Comparison of ENCODE assay signal across 1 cellular context in the genomic region with DNA sequence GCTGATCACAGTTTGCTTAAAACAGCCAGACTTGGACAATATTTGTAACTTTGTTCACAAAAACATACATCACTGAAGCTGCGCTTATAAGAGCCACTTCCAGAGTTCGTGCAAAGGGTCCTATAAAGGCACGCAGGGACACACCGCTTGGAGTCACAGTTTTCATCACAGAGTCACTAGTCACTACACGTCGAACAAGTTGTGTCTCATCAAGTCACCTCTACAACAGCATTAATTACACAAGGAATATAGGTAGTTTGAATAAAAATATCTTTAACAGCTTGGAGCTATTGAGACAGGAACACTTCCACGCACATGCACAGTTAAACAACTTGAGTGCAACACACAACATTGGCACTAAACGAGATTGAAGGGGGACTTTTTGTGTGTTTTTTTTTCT.
TF ChIP-seq lines count a peak whose summit lies in the region.

No MANE protein-coding gene starts in this region.

TF ChIP-seq in GM23338, 12 proteins besides CTCF, POLR2A, EP300 and RAD21:
- no peak for TF ChIP-seq NANOG (IDR thresholded peaks at IDR 0.05; ENCODE audit: borderline replicate concordance)
- TF ChIP-seq CREB1 (CRISPR knock-in tag; IDR thresholded peaks at IDR 0.05; ENCODE audit: low read depth): no peak
- TF ChIP-seq, protein P1, sequence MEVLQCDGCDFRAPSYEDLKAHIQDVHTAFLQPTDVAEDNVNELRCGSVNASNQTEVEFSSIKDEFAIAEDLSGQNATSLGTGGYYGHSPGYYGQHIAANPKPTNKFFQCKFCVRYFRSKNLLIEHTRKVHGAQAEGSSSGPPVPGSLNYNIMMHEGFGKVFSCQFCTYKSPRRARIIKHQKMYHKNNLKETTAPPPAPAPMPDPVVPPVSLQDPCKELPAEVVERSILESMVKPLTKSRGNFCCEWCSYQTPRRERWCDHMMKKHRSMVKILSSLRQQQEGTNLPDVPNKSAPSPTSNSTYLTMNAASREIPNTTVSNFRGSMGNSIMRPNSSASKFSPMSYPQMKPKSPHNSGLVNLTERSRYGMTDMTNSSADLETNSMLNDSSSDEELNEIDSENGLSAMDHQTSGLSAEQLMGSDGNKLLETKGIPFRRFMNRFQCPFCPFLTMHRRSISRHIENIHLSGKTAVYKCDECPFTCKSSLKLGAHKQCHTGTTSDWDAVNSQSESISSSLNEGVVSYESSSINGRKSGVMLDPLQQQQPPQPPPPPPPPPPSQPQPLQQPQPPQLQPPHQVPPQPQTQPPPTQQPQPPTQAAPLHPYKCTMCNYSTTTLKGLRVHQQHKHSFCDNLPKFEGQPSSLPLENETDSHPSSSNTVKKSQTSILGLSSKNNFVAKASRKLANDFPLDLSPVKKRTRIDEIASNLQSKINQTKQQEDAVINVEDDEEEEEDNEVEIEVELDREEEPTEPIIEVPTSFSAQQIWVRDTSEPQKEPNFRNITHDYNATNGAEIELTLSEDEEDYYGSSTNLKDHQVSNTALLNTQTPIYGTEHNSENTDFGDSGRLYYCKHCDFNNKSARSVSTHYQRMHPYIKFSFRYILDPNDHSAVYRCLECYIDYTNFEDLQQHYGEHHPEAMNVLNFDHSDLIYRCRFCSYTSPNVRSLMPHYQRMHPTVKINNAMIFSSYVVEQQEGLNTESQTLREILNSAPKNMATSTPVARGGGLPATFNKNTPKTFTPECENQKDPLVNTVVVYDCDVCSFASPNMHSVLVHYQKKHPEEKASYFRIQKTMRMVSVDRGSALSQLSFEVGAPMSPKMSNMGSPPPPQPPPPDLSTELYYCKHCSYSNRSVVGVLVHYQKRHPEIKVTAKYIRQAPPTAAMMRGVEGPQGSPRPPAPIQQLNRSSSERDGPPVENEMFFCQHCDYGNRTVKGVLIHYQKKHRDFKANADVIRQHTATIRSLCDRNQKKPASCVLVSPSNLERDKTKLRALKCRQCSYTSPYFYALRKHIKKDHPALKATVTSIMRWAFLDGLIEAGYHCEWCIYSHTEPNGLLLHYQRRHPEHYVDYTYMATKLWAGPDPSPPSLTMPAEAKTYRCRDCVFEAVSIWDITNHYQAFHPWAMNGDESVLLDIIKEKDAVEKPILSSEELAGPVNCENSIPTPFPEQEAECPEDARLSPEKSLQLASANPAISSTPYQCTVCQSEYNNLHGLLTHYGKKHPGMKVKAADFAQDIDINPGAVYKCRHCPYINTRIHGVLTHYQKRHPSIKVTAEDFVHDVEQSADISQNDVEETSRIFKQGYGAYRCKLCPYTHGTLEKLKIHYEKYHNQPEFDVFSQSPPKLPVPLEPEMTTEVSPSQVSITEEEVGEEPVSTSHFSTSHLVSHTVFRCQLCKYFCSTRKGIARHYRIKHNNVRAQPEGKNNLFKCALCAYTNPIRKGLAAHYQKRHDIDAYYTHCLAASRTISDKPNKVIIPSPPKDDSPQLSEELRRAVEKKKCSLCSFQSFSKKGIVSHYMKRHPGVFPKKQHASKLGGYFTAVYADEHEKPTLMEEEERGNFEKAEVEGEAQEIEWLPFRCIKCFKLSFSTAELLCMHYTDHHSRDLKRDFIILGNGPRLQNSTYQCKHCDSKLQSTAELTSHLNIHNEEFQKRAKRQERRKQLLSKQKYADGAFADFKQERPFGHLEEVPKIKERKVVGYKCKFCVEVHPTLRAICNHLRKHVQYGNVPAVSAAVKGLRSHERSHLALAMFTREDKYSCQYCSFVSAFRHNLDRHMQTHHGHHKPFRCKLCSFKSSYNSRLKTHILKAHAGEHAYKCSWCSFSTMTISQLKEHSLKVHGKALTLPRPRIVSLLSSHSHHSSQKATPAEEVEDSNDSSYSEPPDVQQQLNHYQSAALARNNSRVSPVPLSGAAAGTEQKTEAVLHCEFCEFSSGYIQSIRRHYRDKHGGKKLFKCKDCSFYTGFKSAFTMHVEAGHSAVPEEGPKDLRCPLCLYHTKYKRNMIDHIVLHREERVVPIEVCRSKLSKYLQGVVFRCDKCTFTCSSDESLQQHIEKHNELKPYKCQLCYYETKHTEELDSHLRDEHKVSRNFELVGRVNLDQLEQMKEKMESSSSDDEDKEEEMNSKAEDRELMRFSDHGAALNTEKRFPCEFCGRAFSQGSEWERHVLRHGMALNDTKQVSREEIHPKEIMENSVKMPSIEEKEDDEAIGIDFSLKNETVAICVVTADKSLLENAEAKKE (CRISPR knock-in tag; IDR thresholded peaks at IDR 0.05): no peak
- peak; percentile 60 for TF ChIP-seq EZH2 (IDR thresholded peaks at IDR 0.05; ENCODE audit: low read depth, unreplicated experiment)
- no peak for TF ChIP-seq STAT1 (IDR thresholded peaks at IDR 0.05; ENCODE audit: unreplicated experiment)
- TF ChIP-seq JUNB (IDR thresholded peaks at IDR 0.05; ENCODE audit: unreplicated experiment): no peak
- TF ChIP-seq ZNF331 (CRISPR knock-in tag; IDR thresholded peaks at IDR 0.05; ENCODE audit: low read depth): no peak
- peak; percentile 47 for TF ChIP-seq EZH2phosphoT487 (IDR thresholded peaks at IDR 0.05; ENCODE audit: unreplicated experiment)
